Comparison of ENCODE assay signal across 19 cellular contexts in genomic region chr14:105211758-105212089, GRCh38. TPM values are rescaled to one million over a fixed set of nuclear protein-coding genes. Genes with fewer than 3 reads are reported as not detected.
"Had no signal": no experiment of that assay in that cellular context is flagged by ENCODE, and none has a peak within 500 bp of the region (broad histone marks: within the 10 kb centered on the region; RNA-seq: fewer than 3 reads in every experiment).

No MANE protein-coding gene starts in this region.

- H3K27me3 ChIP-seq: MG63 had no signal

- H3K36me3 ChIP-seq: MG63 had no signal

- DNase-seq: IMR-90, Karpas-422, KG1, MG63, NCI-H1092 treated with DMSO at 0.1 percent for 48 hours, NCI-H1436, NCI-H187, NCI-H2029, NCI-H2081 treated with DMSO at 0.1 percent for 48 hours, NCI-H2171, NCI-H226, NCI-H446, NCI-H510A, NCI-H524 treated with DMSO at 0.1 percent for 48 hours, NCI-H69, NCI-H774, RPMI8226, SHP77 had no signal

- H3K4me3 ChIP-seq: MG63 had no signal

- H3K9me3 ChIP-seq: MG63 had no signal

RNA-seq across cellular contexts. Expression of gene BTBD6, which starts 36.6 kb away (rescaled TPM):
- total RNA-seq: HepG2 had no signal
- polyA plus RNA-seq: HepG2 had no signal
